In the genomic region with DNA sequence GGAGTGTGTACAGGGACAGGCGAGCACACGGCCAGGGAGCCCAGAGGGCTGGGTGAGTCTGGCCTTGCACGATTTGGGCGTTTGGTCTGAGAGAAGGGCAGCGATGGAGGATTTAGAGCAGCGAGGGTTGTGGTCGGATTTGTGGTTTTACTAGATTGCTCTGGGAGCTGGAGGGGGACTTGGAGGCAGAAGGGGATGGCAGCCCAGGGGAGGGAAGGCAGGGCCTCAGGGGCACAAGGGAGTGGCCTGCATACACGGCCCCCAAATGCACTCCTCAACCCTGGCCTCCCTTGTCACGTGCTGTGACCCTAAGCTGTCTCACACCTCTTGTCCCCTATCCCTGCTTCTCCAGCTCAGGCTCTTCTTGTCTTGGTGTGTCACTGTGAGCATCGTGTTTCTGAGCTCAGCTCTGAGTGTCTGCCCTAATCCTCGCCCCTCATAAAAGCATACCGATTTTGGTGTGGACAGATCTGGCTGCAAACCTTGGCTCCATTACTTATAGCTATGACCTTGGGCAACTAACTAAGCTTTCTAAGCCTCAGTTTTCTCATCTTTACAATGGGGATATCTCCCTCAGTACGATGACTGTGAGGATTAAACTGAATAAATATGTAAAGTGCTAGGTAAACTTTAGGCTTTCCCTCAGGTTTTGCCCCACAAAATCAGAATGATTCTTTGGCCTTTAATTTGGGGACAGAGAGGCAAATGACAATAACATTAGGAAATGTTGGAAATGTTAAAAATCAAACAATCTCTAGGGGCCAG, we compare ENCODE assay signal across 24 cellular contexts.
"Had no signal": no experiment of that assay in that cellular context is flagged by ENCODE, and none has a peak within 500 bp of the region (broad histone marks: within the 10 kb centered on the region; RNA-seq: fewer than 3 reads in every experiment).

No MANE protein-coding gene starts in this region.

- H3K27ac Mint-ChIP-seq: activated CD8-positive, alpha-beta T cell treated with anti-CD3 and anti-CD28 coated beads, Interleukin-2, amount 10 ng/mL, durations not matched to agents 7 days and 5 days; activated naive CD4-positive, alpha-beta T cell treated with anti-CD3 and anti-CD28 coated beads, Interleukin-2, amount 50 U/mL, for 24 hours; nephron; stimulated activated naive CD8-positive, alpha-beta T cell treated with anti-CD3 and anti-CD28 coated beads, Interleukin-15, Interleukin-2, amounts not matched to agents 100 ng/mL and 50 ng/mL, for 24 hours had no signal

- H3K4me3 ChIP-seq: pancreas, psoas muscle, right atrium auricular region, tibial artery had no signal

- DNase-seq: activated CD4-positive, alpha-beta T cell treated with anti-CD3 and anti-CD28 coated beads, Interleukin-2, amount 50 U/mL, for 1 hour; activated CD4-positive, CD25-positive, alpha-beta regulatory T cell treated with anti-CD3 and anti-CD28 coated beads, Interleukin-2, amount 50 U/mL, for 72 hours; activated CD8-positive, alpha-beta T cell treated with anti-CD3 and anti-CD28 coated beads, Interleukin-2, amount 10 ng/mL, durations not matched to agents 7 days and 5 days; activated gamma-delta T cell treated with Interleukin-2 at 50 U/mL for 16 hours; anterior cingulate cortex; effector memory CD4-positive, alpha-beta T cell; foreskin melanocyte; left cardiac atrium; midbrain; pancreas; psoas muscle; stimulated activated CD4-positive, alpha-beta T cell treated with anti-CD3 and anti-CD28 coated beads, Interleukin-12 subunit alpha, Interleukin-12 subunit beta, amount 100 ng/mL, for 4 hours; substantia nigra; tibial artery; WERI-Rb-1 had no signal

- ATAC-seq: activated CD8-positive, alpha-beta T cell treated with anti-CD3 and anti-CD28 coated beads, Interleukin-2, amount 10 ng/mL, durations not matched to agents 7 days and 5 days; esophagus mucosa; left cardiac atrium; pancreas; psoas muscle had no signal

- H3K4me1 Mint-ChIP-seq: activated naive CD4-positive, alpha-beta T cell treated with anti-CD3 and anti-CD28 coated beads, Interleukin-2, amount 50 U/mL, for 24 hours had no signal

- H3K4me1 ChIP-seq: pancreas, right atrium auricular region had no signal

- H3K4me3 Mint-ChIP-seq: activated CD8-positive, alpha-beta T cell treated with anti-CD3 and anti-CD28 coated beads, Interleukin-2, amount 10 ng/mL, durations not matched to agents 7 days and 5 days; activated naive CD4-positive, alpha-beta T cell treated with anti-CD3 and anti-CD28 coated beads, Interleukin-2, amount 50 U/mL, for 24 hours; brain; nephron; stimulated activated naive CD8-positive, alpha-beta T cell treated with anti-CD3 and anti-CD28 coated beads, Interleukin-15, Interleukin-2, amounts not matched to agents 100 ng/mL and 50 ng/mL, for 24 hours had no signal

- FAIRE-seq: endothelial cell of umbilical vein, islet of Langerhans, pancreas, TTC549 had no signal

- H3K9me3 ChIP-seq: pancreas had no signal

- H3K27me3 ChIP-seq: pancreas, right atrium auricular region, tibial artery had no signal

- H3K36me3 ChIP-seq: pancreas, right atrium auricular region, WERI-Rb-1 had no signal

- H3K27ac ChIP-seq: pancreas, psoas muscle, right atrium auricular region, tibial artery, WERI-Rb-1 had no signal

- H3K27me3 Mint-ChIP-seq: activated naive CD4-positive, alpha-beta T cell treated with anti-CD3 and anti-CD28 coated beads, Interleukin-2, amount 50 U/mL, for 24 hours; stimulated activated naive CD8-positive, alpha-beta T cell treated with anti-CD3 and anti-CD28 coated beads, Interleukin-15, Interleukin-2, amounts not matched to agents 100 ng/mL and 50 ng/mL, for 24 hours had no signal
